In the genomic region with DNA sequence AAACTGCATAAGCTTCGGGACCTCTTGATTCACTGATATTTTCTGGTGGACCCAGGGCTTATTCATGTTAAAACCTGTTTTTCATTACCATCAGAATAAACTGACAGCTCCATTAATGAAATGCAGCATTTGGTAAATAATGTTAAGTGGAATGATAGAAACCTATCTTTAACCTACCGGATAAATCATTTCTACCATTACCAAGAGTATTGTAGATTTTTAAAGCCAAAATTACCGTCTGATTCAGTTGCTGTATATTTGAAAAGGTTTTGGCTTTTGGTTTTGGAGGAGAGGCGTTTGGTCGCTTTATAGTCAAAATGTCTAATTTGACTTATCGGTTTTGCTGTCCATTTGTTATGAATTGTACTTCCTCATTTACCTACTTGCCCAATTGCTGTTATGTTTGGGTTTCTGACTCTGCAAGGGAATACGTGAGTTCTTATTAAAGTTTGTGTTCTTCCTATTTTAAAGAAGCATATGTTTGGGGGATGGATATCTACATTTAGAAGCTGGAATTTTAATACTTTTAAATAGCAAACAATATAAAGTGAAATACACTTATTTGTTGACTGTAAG, we compare ENCODE assay signal across 8 cellular contexts. TPM values are rescaled to one million over a fixed set of nuclear protein-coding genes. Genes with fewer than 3 reads are reported as not detected.
A peak's percentile ranks its signal among the peaks of the same experiment; 100 is the strongest.
DNase-seq lines count a peak whose midpoint lies in the region; ATAC-seq and TF ChIP-seq lines count a peak whose summit lies in the region.

No MANE protein-coding gene starts in this region.

- H3K36me3 Mint-ChIP-seq in activated CD4-positive, alpha-beta memory T cell treated with anti-CD3 and anti-CD28 coated beads, Interleukin-2, amount 10 ng/mL, durations not matched to agents 7 days and 5 days (ENCODE audit: low read depth), result peaks cover 22% of the 10 kb centered on the region
- no peaks in the 10 kb centered on the region for H3K36me3 Mint-ChIP-seq in immature natural killer cell

- H3K4me3 ChIP-seq in heart left ventricle (peak overlapping the region; percentile 40 to 95 (median 80)), testis (peak overlapping the region; percentile 72 to 75)

- intact Hi-C loops in heart left ventricle (cut with DNase I), result loop anchor here in 4 of 10 donors (5.0 to 10.0 kb wide), 4 partner anchors 61 to 629 kb away; partner anchors contain the start of gene MRPL44 (in 1 of the 4)
- intact Hi-C loops in Right ventricle myocardium inferior (cut with DNase I), result loop anchor here (5.0 kb wide), 1 partner anchor 629 kb away; the partner anchor contains the start of gene MRPL44
- intact Hi-C loops in testis (cut with DNase I; ENCODE audit: low total_unique reads), result no loop called here

- peak overlapping the region; percentile 82 for H3K4me3 Mint-ChIP-seq in activated CD4-positive, alpha-beta memory T cell treated with anti-CD3 and anti-CD28 coated beads, Interleukin-2, amount 10 ng/mL, durations not matched to agents 7 days and 5 days
- peak overlapping the region; percentile 90 to 96 (median 95) for H3K4me3 Mint-ChIP-seq in immature natural killer cell

- H3K4me1 Mint-ChIP-seq in activated CD4-positive, alpha-beta memory T cell treated with anti-CD3 and anti-CD28 coated beads, Interleukin-2, amount 10 ng/mL, durations not matched to agents 7 days and 5 days, result peaks cover 41% of the 10 kb centered on the region
- H3K4me1 Mint-ChIP-seq in immature natural killer cell, result peaks cover 36 to 41% of the 10 kb centered on the region in 2 donors

- POLR2A ChIA-PET in activated CD4-positive, alpha-beta memory T cell treated with anti-CD3 and anti-CD28 coated beads, Interleukin-2, amount 10 ng/mL, durations not matched to agents 7 days and 5 days (lab: Charles Lee), result interaction anchor here (1.0 to 3.7 kb wide), 17 partner anchors 11 to 825 kb away, joined by 3 to 15 read pairs (median 4); partner anchors contain the start of gene FAM124B

- peak overlapping the region; percentile 85 for H3K27ac Mint-ChIP-seq in activated CD4-positive, alpha-beta memory T cell treated with anti-CD3 and anti-CD28 coated beads, Interleukin-2, amount 10 ng/mL, durations not matched to agents 7 days and 5 days
- peak overlapping the region; percentile 82 to 92 (median 88) for H3K27ac Mint-ChIP-seq in immature natural killer cell

- WGBS in heart left ventricle, 4 donors, result 24 to 32% (median 26%) methylated on average over 7 of the region's 7 CpGs
- 8 to 13% methylated on average over 7 of the region's 7 CpGs for WGBS in testis, 2 donors

- CTCF ChIA-PET in activated CD4-positive, alpha-beta memory T cell treated with anti-CD3 and anti-CD28 coated beads, Interleukin-2, amount 10 ng/mL, durations not matched to agents 7 days and 5 days (lab: Charles Lee), result interaction anchor here (0.7 to 1.5 kb wide), 6 partner anchors 9 to 616 kb away, joined by 3 to 6 read pairs (median 4); partner anchors contain the start of gene FAM124B

- no peak for TF ChIP-seq CTCF in heart left ventricle (IDR thresholded peaks at IDR 0.05)
- TF ChIP-seq CTCF in testis (IDR thresholded peaks at IDR 0.05), result no peak

- ATAC-seq in heart left ventricle (no peak), Right ventricle myocardium inferior (no peak), GM21825 (IDR thresholded peaks at IDR 0.05; ENCODE audit: unreplicated experiment) (no peak), GM21786 (IDR thresholded peaks at IDR 0.05; ENCODE audit: unreplicated experiment) (no peak), GM18505 (IDR thresholded peaks at IDR 0.05; ENCODE audit: unreplicated experiment) (no peak)

- H3K36me3 ChIP-seq in heart left ventricle (peaks cover 0 to 5% (median 0%) of the 10 kb centered on the region in 9 donors), testis (ENCODE audit: low read depth, missing control alignments) (no peaks in the 10 kb centered on the region)

- H3K4me1 ChIP-seq in heart left ventricle, result peaks cover 0 to 39% (median 22%) of the 10 kb centered on the region in 12 donors
- peaks cover 9% of the 10 kb centered on the region for H3K4me1 ChIP-seq in testis

- DNase-seq in heart left ventricle (no peak), Right ventricle myocardium inferior (ENCODE audit: missing footprints) (no peak), immature natural killer cell (no peak), testis (no peak)
- no peak for DNase-seq in activated CD4-positive, alpha-beta memory T cell treated with anti-CD3 and anti-CD28 coated beads, Interleukin-2, amount 10 ng/mL, durations not matched to agents 7 days and 5 days

- no peaks in the 10 kb centered on the region for H3K27me3 Mint-ChIP-seq in activated CD4-positive, alpha-beta memory T cell treated with anti-CD3 and anti-CD28 coated beads, Interleukin-2, amount 10 ng/mL, durations not matched to agents 7 days and 5 days
- H3K27me3 Mint-ChIP-seq in immature natural killer cell (ENCODE audit: low read depth in 3 of 3), result peaks cover 5 to 19% (median 11%) of the 10 kb centered on the region in 3 donors

- no peaks in the 10 kb centered on the region for H3K9me3 Mint-ChIP-seq in activated CD4-positive, alpha-beta memory T cell treated with anti-CD3 and anti-CD28 coated beads, Interleukin-2, amount 10 ng/mL, durations not matched to agents 7 days and 5 days
- no peaks in the 10 kb centered on the region for H3K9me3 Mint-ChIP-seq in immature natural killer cell

- no peaks in the 10 kb centered on the region for H3K9me3 ChIP-seq in heart left ventricle
- H3K9me3 ChIP-seq in testis, result no peaks in the 10 kb centered on the region

- TF ChIP-seq POLR2A in heart left ventricle (IDR thresholded peaks at IDR 0.05) (no peak), testis (IDR thresholded peaks at IDR 0.05) (no peak), GM18505 (IDR thresholded peaks at IDR 0.05; ENCODE audit: borderline replicate concordance, extremely low read depth, insufficient read depth, insufficient read length) (no peak)

- H3K27ac ChIP-seq in heart left ventricle, result peak overlapping the region in 10 of 12 donors; percentile 23 to 91 (median 54)
- H3K27ac ChIP-seq in testis, result peak overlapping the region in 1 of 2 donors; percentile 92

- no peaks in the 10 kb centered on the region for H3K27me3 ChIP-seq in heart left ventricle
- H3K27me3 ChIP-seq in testis, result no peaks in the 10 kb centered on the region

RNA-seq across cellular contexts. Expression of gene CUL3, which starts 1.1 kb away (rescaled TPM):
- total RNA-seq in heart left ventricle (10 to 100 TPM; 54.6 to 82.7 (median 71.5) TPM), Right ventricle myocardium inferior (74.5 TPM), testis (100 to 1,000 TPM; 184 to 256 TPM)
- polyA plus RNA-seq in heart left ventricle (10 to 100 TPM; 81.3 to 87.0 TPM), immature natural killer cell (10 to 100 TPM; 13.6 to 36.3 (median 18.5) TPM), testis (ENCODE audit: insufficient read depth, low read depth, low replicate concordance) (442 TPM)
- 10 to 100 TPM; 66.9 to 72.7 TPM for total RNA-seq in activated CD4-positive, alpha-beta memory T cell treated with anti-CD3 and anti-CD28 coated beads, Interleukin-2, amount 10 ng/mL, durations not matched to agents 7 days and 5 days
